1 cellular context compared by ENCODE assay signal in genomic region chr1:30822966-30823581, GRCh38.
TF ChIP-seq lines count a peak whose summit lies in the region.

No MANE protein-coding gene starts in this region.

TF ChIP-seq in K562, 482 proteins besides CTCF, POLR2A, EP300 and RAD21 (continued from another document and continues in another):
- TF ChIP-seq CEBPG (CRISPR knock-in tag; IDR thresholded peaks at IDR 0.05) (peak; percentile 38; the same call in 1 of the 2 replicates), CEBPG (tag; conservative IDR thresholded peaks at IDR 0.05 in 1 of 2, IDR thresholded peaks at IDR 0.05 in 1 of 2) (no peak), NR1H2 (CRISPR knock-in tag; IDR thresholded peaks at IDR 0.05) (no peak), HEY1 (CRISPR knock-in tag; IDR thresholded peaks at IDR 0.05; ENCODE audit: borderline replicate concordance) (no peak), ATF6 (CRISPR knock-in tag; IDR thresholded peaks at IDR 0.05) (no peak), ZBTB26 (CRISPR knock-in tag; IDR thresholded peaks at IDR 0.05) (0 out of 2 replicates have a peak, but pooled peaks have one; percentile 11), CUX1 (CRISPR knock-in tag; IDR thresholded peaks at IDR 0.05) (no peak), SOX6 (IDR thresholded peaks at IDR 0.05) (no peak), THRAP3 (IDR thresholded peaks at IDR 0.05; ENCODE audit: borderline replicate concordance) (no peak), ARID3A (IDR thresholded peaks at IDR 0.05; ENCODE audit: borderline replicate concordance, low read depth, low read length) (no peak), PTTG1 (tag; IDR thresholded peaks at IDR 0.05; ENCODE audit: low read depth) (no peak), TAF9B (IDR thresholded peaks at IDR 0.05; ENCODE audit: partially characterized antibody) (no peak), MYC (IDR thresholded peaks at IDR 0.05; ENCODE audit: low read depth, low read length) (no peak), MYC (CRISPR knock-in tag; IDR thresholded peaks at IDR 0.05; ENCODE audit: borderline replicate concordance, low read depth) (no peak), SUPT5H (IDR thresholded peaks at IDR 0.05) (no peak), FOXJ3 (CRISPR knock-in tag; IDR thresholded peaks at IDR 0.05) (no peak), ZC3H4 (CRISPR knock-in tag; IDR thresholded peaks at IDR 0.05; ENCODE audit: borderline replicate concordance) (no peak), CREB3L1 (IDR thresholded peaks at IDR 0.05; ENCODE audit: borderline replicate concordance, low read depth) (no peak), ETS2 (tag; IDR thresholded peaks at IDR 0.05; ENCODE audit: borderline replicate concordance, poor library complexity, severe bottlenecking) (no peak), ERF (CRISPR knock-in tag; IDR thresholded peaks at IDR 0.05) (no peak), THRB (CRISPR knock-in tag; conservative IDR thresholded peaks at IDR 0.05) (peak; percentile 76; the same call in 1 of the 2 replicates), ZNF586 (CRISPR knock-in tag; conservative IDR thresholded peaks at IDR 0.05) (no peak), CEBPZ (IDR thresholded peaks at IDR 0.05; ENCODE audit: borderline replicate concordance, low read depth, low read length) (no peak), TBP (optimal IDR thresholded peaks at IDR 0.05; ENCODE audit: low read depth, low read length) (no peak), RBM14 (IDR thresholded peaks at IDR 0.05; ENCODE audit: borderline replicate concordance, insufficient read depth, low read depth, low read length) (no peak), HDAC1 (IDR thresholded peaks at IDR 0.05) (peak in 1 of 2 experiments; percentile 36; a peak in 1 of 4 replicates), ZBTB11 (CRISPR knock-in tag; IDR thresholded peaks at IDR 0.05) (no peak), ZNF146 (CRISPR knock-in tag; IDR thresholded peaks at IDR 0.05; ENCODE audit: unreplicated experiment) (no peak), ZBTB9 (CRISPR knock-in tag; IDR thresholded peaks at IDR 0.05) (no peak), OTX1 (CRISPR knock-in tag; IDR thresholded peaks at IDR 0.05) (peak; percentile 60; the same call in 1 of the 2 replicates), UBTF (IDR thresholded peaks at IDR 0.05; ENCODE audit: borderline replicate concordance in 1 of 2, low read depth in 2 of 2, low read length in 2 of 2) (no peak)
